ENCODE assay signal across 19 cellular contexts in the genomic region with DNA sequence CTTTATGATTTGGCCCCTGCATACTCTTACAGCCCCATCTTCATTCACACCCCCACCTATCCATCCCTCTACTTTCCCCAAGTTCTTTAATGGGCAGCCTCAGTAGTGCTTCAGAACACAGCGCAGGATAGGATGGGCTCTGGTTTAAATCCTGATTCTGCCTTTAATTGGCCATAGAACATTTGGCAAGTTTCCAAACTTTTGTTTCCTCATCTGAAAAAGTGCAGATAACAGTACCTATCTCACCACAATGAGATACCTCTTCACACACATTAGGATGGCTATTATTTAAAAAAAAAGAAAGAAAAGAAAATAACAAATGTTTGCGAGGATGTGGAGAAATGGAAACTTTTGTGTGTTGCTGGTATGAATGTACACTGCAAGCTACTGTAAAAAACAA.
"Had no signal": no experiment of that assay in that cellular context is flagged by ENCODE, and none has a peak within 500 bp of the region (broad histone marks: within the 10 kb centered on the region; RNA-seq: fewer than 3 reads in every experiment).

No MANE protein-coding gene starts in this region.

- H3K27ac ChIP-seq: HL-60 had no signal

- H3K36me3 ChIP-seq: MG63 had no signal

- H3K27me3 ChIP-seq: MG63 had no signal

- FAIRE-seq: HTR-8/SVneo had no signal

- H3K4me3 ChIP-seq: MG63 had no signal

- DNase-seq: KBM-7; MG63; NCI-H1092; NCI-H1417; NCI-H1436 treated with DMSO at 0.1 percent for 48 hours; NCI-H1694; NCI-H187 treated with DMSO at 0.1 percent for 48 hours; NCI-H2081 treated with DMSO at 0.1 percent for 48 hours; NCI-H2171; NCI-H226; NCI-H446; NCI-H510A; NCI-H524 treated with DMSO at 0.1 percent for 48 hours; NCI-H69; NK-92 treated with Interleukin-12 subunit alpha and Interleukin-12 subunit beta, amount 100 ng/mL, for 24 hours; SHP77; T-helper 2 cell had no signal
